Comparison of ENCODE assay signal across 8 cellular contexts in genomic region chr10:3173173-3173878, GRCh38. TPM values are rescaled to one million over a fixed set of nuclear protein-coding genes. Genes with fewer than 3 reads are reported as not detected.
DNase-seq lines count a peak whose midpoint lies in the region; ATAC-seq and TF ChIP-seq lines count a peak whose summit lies in the region.

No MANE protein-coding gene starts in this region.

- H3K4me2 ChIP-seq in mammary epithelial cell (ENCODE audit: insufficient read depth, low read depth, low read length): peak overlapping the region; percentile 62

- H3K9me3 ChIP-seq in cardiac muscle cell (ENCODE audit: low read depth) (no peaks in the 10 kb centered on the region), mammary epithelial cell (replicated peaks; ENCODE audit: insufficient read depth, low read length) (no peaks in the 10 kb centered on the region), lung (ENCODE audit: control insufficient read depth in 2 of 2, insufficient read depth in 1 of 2, low read length in 1 of 2) (no peaks in the 10 kb centered on the region), upper lobe of right lung (no peaks in the 10 kb centered on the region)

- peak overlapping the region; percentile 90 for H2AFZ ChIP-seq in mammary epithelial cell (ENCODE audit: low read depth, low read length)

- no peak for DNase-seq in cardiac muscle cell (ENCODE audit: low read depth in 1 of 2, low spot score in 1 of 2)
- no peak for DNase-seq in Right ventricle myocardium superior
- peak; percentile 92 for DNase-seq in NCI-H2029 treated with DMSO at 0.1 percent for 48 hours (lab: John Stamatoyannopoulos, UW)
- no peak for DNase-seq in mammary epithelial cell
- peak; percentile 98 for DNase-seq in lung (ENCODE audit: low spot score)
- DNase-seq in upper lobe of right lung: peak; percentile 96

- H3K27ac ChIP-seq in cardiac muscle cell: no peak overlapping the region
- H3K27ac ChIP-seq in mammary epithelial cell (ENCODE audit: insufficient read depth, low read depth, low read length): no peak overlapping the region
- peak overlapping the region in 1 of 2 donors; percentile 11 for H3K27ac ChIP-seq in lung (ENCODE audit: low read depth in 1 of 2, low read length in 1 of 2)
- H3K27ac ChIP-seq in upper lobe of right lung: no peak overlapping the region

- H3K27me3 ChIP-seq in cardiac muscle cell: no peaks in the 10 kb centered on the region
- no peaks in the 10 kb centered on the region for H3K27me3 ChIP-seq in mammary epithelial cell (ENCODE audit: insufficient read depth, low read length)
- H3K27me3 ChIP-seq in lung (ENCODE audit: control insufficient read depth, insufficient read depth): no peaks in the 10 kb centered on the region
- H3K27me3 ChIP-seq in upper lobe of right lung: no peaks in the 10 kb centered on the region

- ATAC-seq in Right ventricle myocardium superior (ENCODE audit: poor library complexity) (no peak), HG02678 (IDR thresholded peaks at IDR 0.05; ENCODE audit: unreplicated experiment) (peak; percentile 23), lung (ENCODE audit: insufficient read depth, low FRiP score) (no peak), upper lobe of right lung (peak; percentile 80), HG02610 (IDR thresholded peaks at IDR 0.05; ENCODE audit: unreplicated experiment) (no peak)

- H3K36me3 ChIP-seq in cardiac muscle cell: peaks cover 15% of the 10 kb centered on the region
- peaks cover 13% of the 10 kb centered on the region for H3K36me3 ChIP-seq in mammary epithelial cell (ENCODE audit: insufficient read depth, low read length)
- H3K36me3 ChIP-seq in lung (ENCODE audit: control insufficient read depth in 2 of 2, insufficient read depth in 2 of 2, low read length in 2 of 2): peaks cover 0 to 9% of the 10 kb centered on the region in 2 donors
- peaks cover 16% of the 10 kb centered on the region for H3K36me3 ChIP-seq in upper lobe of right lung

- dilution Hi-C loops in mammary epithelial cell (cut with HindIII; ENCODE audit: low sequenced_read_pairs): no loop called here

- H3K9ac ChIP-seq in mammary epithelial cell (ENCODE audit: insufficient read depth, low read length): no peak overlapping the region

- peaks cover 41% of the 10 kb centered on the region for H3K79me2 ChIP-seq in mammary epithelial cell (ENCODE audit: insufficient read depth, low read length)

- WGBS in mammary epithelial cell (ENCODE audit: low coverage, missing lambda C conversion rate): 67% methylated on average over 3 of the region's 26 CpGs
- WGBS in lung, 2 donors: 46 to 59% methylated on average over 22 to 26 of the region's 26 CpGs

- peaks cover 5% of the 10 kb centered on the region for H3K4me1 ChIP-seq in cardiac muscle cell (ENCODE audit: low read depth)
- H3K4me1 ChIP-seq in mammary epithelial cell (ENCODE audit: insufficient read depth, low read length): peaks cover 9% of the 10 kb centered on the region
- H3K4me1 ChIP-seq in lung (ENCODE audit: control insufficient read depth in 2 of 2, insufficient read depth in 2 of 2, low read length in 2 of 2): peaks cover 0 to 11% of the 10 kb centered on the region in 2 donors
- peaks cover 11% of the 10 kb centered on the region for H3K4me1 ChIP-seq in upper lobe of right lung

- CTCF ChIA-PET in mammary epithelial cell (lab: Charles Lee; ENCODE audit: low non-redundant PET): no interaction called here

- no TSS peak for BruUV-seq in mammary epithelial cell (replicated peaks; lab: Mats Ljungman, UMichigan)

- intact Hi-C loops in Right ventricle myocardium superior (cut with DNase I): no loop called here
- intact Hi-C loops in mammary epithelial cell (cut with micrococcal nuclease): no loop called here
- intact Hi-C loops in upper lobe of right lung (cut with DNase I): no loop called here

- no peaks in the 10 kb centered on the region for H4K20me1 ChIP-seq in mammary epithelial cell (ENCODE audit: insufficient read depth, low read length)

- TF ChIP-seq CTCF in cardiac muscle cell (IDR thresholded peaks at IDR 0.05; ENCODE audit: low read depth, low read length): no peak
- no peak for TF ChIP-seq CTCF in mammary epithelial cell (conservative IDR thresholded peaks at IDR 0.05 in 1 of 2, IDR thresholded peaks at IDR 0.05 in 1 of 2; ENCODE audit: extremely low read depth in 1 of 2, insufficient read depth in 1 of 2, low read depth in 1 of 2, low read length in 2 of 2)
- no peak for TF ChIP-seq CTCF in lung (IDR thresholded peaks at IDR 0.05; ENCODE audit: control extremely low read depth, extremely low read depth)
- no peak for TF ChIP-seq CTCF in upper lobe of right lung (IDR thresholded peaks at IDR 0.05)

- in situ Hi-C loops in mammary epithelial cell (cut with MboI; ENCODE audit: low sequenced_read_pairs in 2 of 2): no loop called here

- H3K4me3 ChIP-seq in cardiac muscle cell (peak overlapping the region; percentile 28), mammary epithelial cell (replicated peaks in 1 of 3; ENCODE audit: insufficient read depth in 1 of 3, low read depth in 2 of 3, low read length in 3 of 3) (peak overlapping the region in 2 of 3 experiments; percentile 38 to 58), lung (no peak overlapping the region), upper lobe of right lung (peak overlapping the region; percentile 86)

RNA-seq across cellular contexts. Expression of gene PITRM1, which starts 0.7 kb away (rescaled TPM):
- total RNA-seq in cardiac muscle cell (54.3 and 59.3 TPM in 2 replicates), Right ventricle myocardium superior (84.4 TPM), mammary epithelial cell (100 to 1,000 TPM in 1 of 2 donors, 10 to 100 TPM in 1; 99.0 to 127 TPM), lung (10 to 100 TPM; 74.7 to 88.5 TPM), upper lobe of right lung (65.0 TPM)
- polyA plus RNA-seq in cardiac muscle cell (65.0 and 86.8 TPM in 2 replicates), mammary epithelial cell (71.5 TPM), lung (10 to 100 TPM; 46.5 to 46.6 TPM)
- 118 TPM for polyA minus RNA-seq in mammary epithelial cell

Comparison
In these comparisons a context has a peak if more than half of its experiments do, and no peak if none do; other contexts are left out.
1. DNase-seq: peak in NCI-H2029 treated with DMSO at 0.1 percent for 48 hours (single experiment), lung (single experiment) and upper lobe of right lung (single experiment); none in cardiac muscle cell (0 of 2), Right ventricle myocardium superior (single experiment) and mammary epithelial cell (single experiment).
2. ATAC-seq: peak in HG02678 (single experiment) and upper lobe of right lung (single experiment); none in Right ventricle myocardium superior (single experiment), lung (single experiment) and HG02610 (single experiment).